ENCODE assay signal across 17 cellular contexts in genomic region chr12:108610336-108610815, GRCh38. TPM values are rescaled to one million over a fixed set of nuclear protein-coding genes. Genes with fewer than 3 reads are reported as not detected.
DNase-seq lines count a peak whose midpoint lies in the region; ATAC-seq, FAIRE-seq and TF ChIP-seq lines count a peak whose summit lies in the region.
"Had no signal": no experiment of that assay in that cellular context is flagged by ENCODE, and none has a peak within 500 bp of the region (broad histone marks: within the 10 kb centered on the region; RNA-seq: fewer than 3 reads in every experiment).

No MANE protein-coding gene starts in this region.

- WGBS in GM23248 (ENCODE audit: low coverage in 1 of 2, low lambda C conversion rate in 2 of 2, missing lambda C conversion rate in 2 of 2), 2 experiments, result 86 to 91% methylated on average over 8 of the region's 8 CpGs
- WGBS in H1 (ENCODE audit: extremely low coverage in 1 of 2, insufficient coverage in 1 of 2, insufficient read length in 1 of 2, insufficient replicate concordance in 2 of 2, low coverage in 1 of 2, low lambda C conversion rate in 2 of 2, missing lambda C conversion rate in 1 of 2), 2 experiments, result 91% methylated on average over 8 of the region's 8 CpGs; no CpG with 5 or more reads in 1 of the 2 experiments
- no CpG with 5 or more reads among the region's 8 CpGs for WGBS in neuronal stem cell (ENCODE audit: extremely low coverage in 2 of 2, insufficient read length in 2 of 2, insufficient replicate concordance in 1 of 2), 2 donors
- WGBS in heart left ventricle, 4 donors, result 86 to 92% (median 89%) methylated on average over 7 to 8 of the region's 8 CpGs

- H4K20me1 ChIP-seq in GM23248 (ENCODE audit: insufficient read depth), result no peaks in the 10 kb centered on the region
- no peaks in the 10 kb centered on the region for H4K20me1 ChIP-seq in H1 (replicated peaks in 1 of 2; ENCODE audit: control insufficient read depth in 1 of 2, insufficient read depth in 2 of 2, low read length in 2 of 2)

- no peak overlapping the region for H4K91ac ChIP-seq in H1 (replicated peaks; ENCODE audit: insufficient read length, low read length)
- H4K91ac ChIP-seq in neuronal stem cell (ENCODE audit: low read depth, low read length, poor library complexity), result no peak overlapping the region

- DNase-seq in GM23248 (no peak), H1 (ENCODE audit: low read depth in 1 of 2, low spot score in 2 of 2) (no peak), neuronal stem cell (ENCODE audit: low spot score) (no peak), uterus (no peak), H54 (ENCODE audit: insufficient read length, low spot score) (no peak), NCI-H1105 treated with DMSO at 0.1 percent for 48 hours (lab: John Stamatoyannopoulos, UW) (no peak), heart left ventricle (no peak)
- DNase-seq: DMS 273 treated with DMSO at 0.1 percent for 48 hours, DND-41, KG1, NCI-H1417, NCI-H187 treated with DMSO at 0.1 percent for 48 hours, NCI-H2227 treated with DMSO at 0.1 percent for 48 hours, NCI-H510A treated with DMSO at 0.1 percent for 48 hours, NCI-H82 had no signal

- H3K23me2 ChIP-seq in H1 (ENCODE audit: low read depth, low read length), result peaks cover 9% of the 10 kb centered on the region; the same call in 1 of the 2 replicates

- H2BK5ac ChIP-seq in H1 (ENCODE audit: low read depth, low read length) (no peak overlapping the region), neuronal stem cell (ENCODE audit: low read length) (no peak overlapping the region)

- H2AFZ ChIP-seq in GM23248 (no peak overlapping the region), H1 (ENCODE audit: low read length) (no peak overlapping the region), neuronal stem cell (ENCODE audit: low read length) (no peak overlapping the region)

- POLR2A ChIA-PET in H1 (lab: Charles Lee; ENCODE audit: partially characterized antibody), result interaction anchor here (1.1 to 2.0 kb wide), 4 partner anchors 10 to 81 kb away, joined by 3 to 6 read pairs (median 4); partner anchors contain the start of gene SART3

- no peak for ATAC-seq in heart left ventricle
- ATAC-seq: GM23338 had no signal

- TF ChIP-seq RAD21 in H1 (IDR thresholded peaks at IDR 0.05 in 1 of 2, conservative IDR thresholded peaks at IDR 0.05 in 1 of 2; ENCODE audit: low read depth in 2 of 2, low read length in 2 of 2), result no peak

- H2BK120ac ChIP-seq in H1 (replicated peaks; ENCODE audit: low read depth, low read length) (no peak overlapping the region), neuronal stem cell (ENCODE audit: low read depth, low read length) (no peak overlapping the region)

- H3K4ac ChIP-seq in H1 (replicated peaks; ENCODE audit: insufficient read length, low read depth, low read length), result no peak overlapping the region
- H3K4ac ChIP-seq in neuronal stem cell (ENCODE audit: low read length), result no peak overlapping the region

- H2BK15ac ChIP-seq in H1 (ENCODE audit: low read length) (no peak overlapping the region), neuronal stem cell (ENCODE audit: low read length) (no peak overlapping the region)

- CTCF ChIA-PET in H1 (lab: Charles Lee; ENCODE audit: partially characterized antibody), result interaction anchor here (0.6 to 22.5 kb wide), 10 partner anchors 8 to 193 kb away, joined by 3 to 523 read pairs (median 5); partner anchors contain the start of genes ISCU, SART3 and TMEM119

- no peak overlapping the region for H3K56ac ChIP-seq in H1 (replicated peaks; ENCODE audit: insufficient read length, low read depth, low read length)

- H4K8ac ChIP-seq in H1 (ENCODE audit: extremely low read depth, insufficient read depth, low read length) (no peak overlapping the region), neuronal stem cell (ENCODE audit: low read depth, low read length) (no peak overlapping the region)

- H2BK20ac ChIP-seq in H1 (ENCODE audit: low read length), result no peak overlapping the region

- H3K4me3 ChIP-seq in GM23248 (no peak overlapping the region), H1 (ENCODE audit: extremely low read depth in 1 of 4, insufficient read depth in 2 of 4, low read depth in 3 of 4, low read length in 4 of 4) (no peak overlapping the region), neuronal stem cell (ENCODE audit: low read length in 2 of 2) (no peak overlapping the region), uterus (no peak overlapping the region), heart left ventricle (no peak overlapping the region)
- H3K4me3 ChIP-seq: GM23338 had no signal

- H2AK5ac ChIP-seq in H1 (ENCODE audit: low read depth, low read length) (no peak overlapping the region), neuronal stem cell (ENCODE audit: low read depth, low read length) (peak overlapping the region; percentile 24)

- FAIRE-seq in H1 (lab: Jason Lieb, UNC), result no peak
- FAIRE-seq in H54 (lab: Jason Lieb, UNC), result no peak

- peaks cover 27% of the 10 kb centered on the region for H3F3A ChIP-seq in GM23248 (ENCODE audit: insufficient read depth)

- in situ Hi-C loops in GM23248 (cut with MboI), result no loop called here

- H4K5ac ChIP-seq in H1 (ENCODE audit: insufficient read length, low read depth, low read length), result no peak overlapping the region

- H3K4me2 ChIP-seq in GM23248 (ENCODE audit: unreplicated experiment), result peak overlapping the region; percentile 40
- no peak overlapping the region for H3K4me2 ChIP-seq in H1 (ENCODE audit: insufficient read depth in 1 of 2, low read depth in 2 of 2, low read length in 2 of 2)
- no peak overlapping the region for H3K4me2 ChIP-seq in neuronal stem cell (ENCODE audit: insufficient read depth, low read length, poor library complexity, severe bottlenecking)
- H3K4me2 ChIP-seq: GM23338 had no signal

- intact Hi-C loops in uterus (cut with DNase I; ENCODE audit: low total_unique reads) (no loop called here), heart left ventricle (cut with DNase I) (loop anchor here in 1 of 10 donors (5.0 kb wide), 1 partner anchor 38 kb away; no protein-coding TSS in a partner anchor)

- H3K79me1 ChIP-seq in H1 (ENCODE audit: low read depth, low read length) (no peaks in the 10 kb centered on the region), neuronal stem cell (ENCODE audit: low read depth, low read length) (no peaks in the 10 kb centered on the region)

- H3K23ac ChIP-seq in H1 (ENCODE audit: insufficient read length) (no peak overlapping the region), neuronal stem cell (ENCODE audit: low read depth, low read length, poor library complexity) (no peak overlapping the region)

- no peaks in the 10 kb centered on the region for H3K9me3 ChIP-seq in GM23248 (ENCODE audit: low read depth)
- no peaks in the 10 kb centered on the region for H3K9me3 ChIP-seq in H1 (ENCODE audit: insufficient read depth in 2 of 2, low read depth in 1 of 2, low read length in 1 of 2)
- H3K9me3 ChIP-seq in neuronal stem cell (replicated peaks in 1 of 2; ENCODE audit: control insufficient read depth in 2 of 2, insufficient read depth in 1 of 2, low read depth in 1 of 2, low read length in 2 of 2), result peaks cover 0 to 1% of the 10 kb centered on the region in 2 donors
- no peaks in the 10 kb centered on the region for H3K9me3 ChIP-seq in uterus
- peaks cover 0 to 1% (median 0%) of the 10 kb centered on the region in 12 donors for H3K9me3 ChIP-seq in heart left ventricle

- TF ChIP-seq POLR2A in H1 (IDR thresholded peaks at IDR 0.05; ENCODE audit: control extremely low read depth in 1 of 2, low read depth in 2 of 2, low read length in 2 of 2) (no peak), uterus (IDR thresholded peaks at IDR 0.05) (no peak), H54 (IDR thresholded peaks at IDR 0.05; ENCODE audit: low read depth, low read length) (no peak), heart left ventricle (IDR thresholded peaks at IDR 0.05) (no peak)

- no peak overlapping the region for H3K14ac ChIP-seq in H1 (ENCODE audit: insufficient read length)
- H3K14ac ChIP-seq in neuronal stem cell (ENCODE audit: low read length), result no peak overlapping the region

- H3K27me3 ChIP-seq in GM23248 (replicated peaks; ENCODE audit: insufficient read depth) (no peaks in the 10 kb centered on the region), H1 (replicated peaks in 1 of 4; ENCODE audit: control insufficient read depth in 3 of 4, extremely low read depth in 1 of 4, insufficient read depth in 3 of 4, low read length in 3 of 4) (no peaks in the 10 kb centered on the region), neuronal stem cell (ENCODE audit: control insufficient read depth in 3 of 3, insufficient read depth in 3 of 3, low read depth in 1 of 3, low read length in 3 of 3) (peaks cover 0 to 19% (median 0%) of the 10 kb centered on the region in 3 experiments), uterus (no peaks in the 10 kb centered on the region), heart left ventricle (no peaks in the 10 kb centered on the region)

- H3K27ac ChIP-seq in GM23248 (no peak overlapping the region), H1 (ENCODE audit: low read depth, low read length) (no peak overlapping the region), neuronal stem cell (replicated peaks; ENCODE audit: low read length) (no peak overlapping the region), uterus (peak overlapping the region; percentile 16 to 49), heart left ventricle (peak overlapping the region in 1 of 12 donors; percentile 32)

- H3K4me1 ChIP-seq in GM23248 (ENCODE audit: insufficient read depth) (peaks cover 28% of the 10 kb centered on the region), H1 (replicated peaks in 1 of 4; ENCODE audit: control insufficient read depth in 3 of 4, insufficient read depth in 4 of 4, low read length in 3 of 4) (peaks cover 0 to 14% (median 1%) of the 10 kb centered on the region in 4 experiments; a peak in 4 of 7 replicates), neuronal stem cell (ENCODE audit: control insufficient read depth in 2 of 2, insufficient read depth in 1 of 2, low read depth in 1 of 2, low read length in 2 of 2) (peaks cover 0 to 5% of the 10 kb centered on the region in 2 donors), uterus (peaks cover 0 to 4% of the 10 kb centered on the region in 2 donors), heart left ventricle (peaks cover 0 to 22% (median 11%) of the 10 kb centered on the region in 12 donors)

- H3K9me2 ChIP-seq in GM23248 (ENCODE audit: insufficient read depth), result no peaks in the 10 kb centered on the region

- TF ChIP-seq CTCF in H1 (IDR thresholded peaks at IDR 0.05; ENCODE audit: control extremely low read depth in 1 of 3, insufficient read depth in 1 of 3, low read depth in 1 of 3, low read length in 3 of 3), result no peak
- no peak for TF ChIP-seq CTCF in uterus (IDR thresholded peaks at IDR 0.05)
- TF ChIP-seq CTCF in heart left ventricle (IDR thresholded peaks at IDR 0.05), result no peak

- no peak for TF ChIP-seq EP300 in H1 (IDR thresholded peaks at IDR 0.05; ENCODE audit: borderline replicate concordance in 1 of 2, low read depth in 2 of 2, low read length in 2 of 2)

- H3K9ac ChIP-seq in GM23248 (peak overlapping the region; percentile 31; the same call in 1 of the 2 replicates), H1 (replicated peaks in 1 of 4; ENCODE audit: extremely low read depth in 1 of 4, low read depth in 3 of 4, low read length in 3 of 4) (no peak overlapping the region), neuronal stem cell (ENCODE audit: low read depth, low read length, poor library complexity) (no peak overlapping the region)

- H2BK12ac ChIP-seq in H1 (ENCODE audit: low read depth, low read length), result 0 out of 2 replicates have a peak overlapping the region, but pooled peaks have one; percentile 44
- no peak overlapping the region for H2BK12ac ChIP-seq in neuronal stem cell (ENCODE audit: low read length)

- no peaks in the 10 kb centered on the region for H3K36me3 ChIP-seq in GM23248 (ENCODE audit: low read depth)
- H3K36me3 ChIP-seq in H1 (ENCODE audit: control insufficient read depth in 2 of 4, insufficient read depth in 4 of 4, low read length in 3 of 4), result no peaks in the 10 kb centered on the region
- H3K36me3 ChIP-seq in neuronal stem cell (replicated peaks in 1 of 2; ENCODE audit: control insufficient read depth in 2 of 2, insufficient read depth in 2 of 2, low read length in 2 of 2), result no peaks in the 10 kb centered on the region
- H3K36me3 ChIP-seq in uterus, result no peaks in the 10 kb centered on the region
- H3K36me3 ChIP-seq in heart left ventricle, result no peaks in the 10 kb centered on the region

- H3K79me2 ChIP-seq in GM23248 (ENCODE audit: insufficient read depth) (no peaks in the 10 kb centered on the region), H1 (ENCODE audit: control insufficient read depth in 1 of 2, insufficient read depth in 2 of 2, low read length in 2 of 2) (no peaks in the 10 kb centered on the region)

- H3K18ac ChIP-seq in H1 (ENCODE audit: extremely low read depth, low read length) (no peak overlapping the region), neuronal stem cell (ENCODE audit: low read length) (no peak overlapping the region)

RNA-seq across cellular contexts. Expression of gene TMEM119, which starts 12.5 kb away (rescaled TPM):
- 58.6 and 93.2 TPM in 2 replicates for total RNA-seq in GM23248 (2014; rRNA removed; shearing (Covaris generic))
- 55.5 and 58.1 TPM in 2 replicates for polyA plus RNA-seq in GM23248 (2016; fragmentation: Nextera tagmentation; extraction: Ambion mirVana)
- total RNA-seq in H1 (2021; fragmentation: NEBNext Ultra II Directional; extraction: Animal tissue kit (Norgen Biotek cat#: 25700)), result 0.48 and 0.61 TPM in 2 replicates
- 0.35 TPM in 2 replicates for polyA plus RNA-seq in H1 (2011; rRNA removed)
- polyA plus RNA-seq in H1 (2011; cell fraction: cytosol; rRNA removed), result 0.41 TPM
- polyA plus RNA-seq in H1 (2011; cell fraction: nucleus; rRNA removed), result 0.27 TPM
- 0.16 to 0.42 TPM (median 0.24 TPM) in 4 replicates for polyA plus RNA-seq in H1 (2012, experiment 1 of 2)
- 0.26 TPM for polyA plus RNA-seq in H1 (2012, experiment 2 of 2)
- polyA plus RNA-seq in H1 (2013, experiment 1 of 2), result 0.55 TPM
- polyA plus RNA-seq in H1 (2013, experiment 2 of 2), result 0.68 TPM
- not detected in 2 replicates for polyA minus RNA-seq in H1 (2011; rRNA and poly(A)+ RNA removed)
- not detected for polyA minus RNA-seq in H1 (2011; cell fraction: cytosol; rRNA and poly(A)+ RNA removed)
- polyA minus RNA-seq in H1 (2011; cell fraction: nucleus; rRNA and poly(A)+ RNA removed), result not detected
- 0.68 TPM for polyA plus RNA-seq in neuronal stem cell (2013, experiment 1 of 2)
- 0.73 TPM for polyA plus RNA-seq in neuronal stem cell (2013, experiment 2 of 2)
- total RNA-seq in uterus, result 100 to 1,000 TPM in 1 of 4 donors, 10 to 100 TPM in 2, 1 to 10 TPM in 1; 9.1 to 102 (median 12.4) TPM
- total RNA-seq in heart left ventricle, result 10 to 100 TPM in 1 of 9 donors, 1 to 10 TPM in 7, under 1 TPM in 1; 0.19 to 11.0 (median 2.2) TPM
- polyA plus RNA-seq in heart left ventricle, result 1 to 10 TPM in 1 of 2 donors, under 1 TPM in 1; 0.80 to 3.0 TPM
- total RNA-seq: A673 had no signal

RNA-seq across cellular contexts. Expression of gene SELPLG, which starts 23.3 kb away (rescaled TPM):
- total RNA-seq in GM23248 (2014; rRNA removed; shearing (Covaris generic)), result 4.4 and 6.1 TPM in 2 replicates
- polyA plus RNA-seq in GM23248 (2016; fragmentation: Nextera tagmentation; extraction: Ambion mirVana) (6.2 and 6.7 TPM in 2 replicates), H1 (2011; rRNA removed) (0.18 and 0.19 TPM in 2 replicates), heart left ventricle (1 to 10 TPM; 1.0 to 4.5 TPM)
- total RNA-seq in H1 (2021; fragmentation: NEBNext Ultra II Directional; extraction: Animal tissue kit (Norgen Biotek cat#: 25700)), result 0.13 TPM in 1 of 2 replicates, not detected in the other
- polyA plus RNA-seq in H1 (2011; cell fraction: cytosol; rRNA removed), result 0.09 TPM
- polyA plus RNA-seq in H1 (2011; cell fraction: nucleus; rRNA removed), result 0.09 TPM
- polyA plus RNA-seq in H1 (2012, experiment 1 of 2), result 0.09 TPM in 1 of 4 replicates, not detected in the others
- not detected for polyA plus RNA-seq in H1 (2012, experiment 2 of 2)
- polyA plus RNA-seq in H1 (2013, experiment 1 of 2), result 0.08 TPM
- 0.06 TPM for polyA plus RNA-seq in H1 (2013, experiment 2 of 2)
- polyA minus RNA-seq in H1 (2011; rRNA and poly(A)+ RNA removed), result 0.10 TPM in 1 of 2 replicates, not detected in the other
- not detected for polyA minus RNA-seq in H1 (2011; cell fraction: cytosol; rRNA and poly(A)+ RNA removed)
- not detected for polyA minus RNA-seq in H1 (2011; cell fraction: nucleus; rRNA and poly(A)+ RNA removed)
- polyA plus RNA-seq in neuronal stem cell (2013, experiment 1 of 2), result 0.11 TPM
- polyA plus RNA-seq in neuronal stem cell (2013, experiment 2 of 2), result 0.15 TPM
- total RNA-seq in uterus (1 to 10 TPM; 1.5 to 6.5 (median 2.9) TPM), heart left ventricle (10 to 100 TPM in 2 of 9 donors, 1 to 10 TPM in 7; 1.1 to 26.7 (median 4.0) TPM)

RNA-seq across cellular contexts. Expression of gene ISCU, which starts 48.0 kb away (rescaled TPM):
- total RNA-seq in GM23248 (2014; rRNA removed; shearing (Covaris generic)), result 145 and 159 TPM in 2 replicates
- polyA plus RNA-seq in GM23248 (2016; fragmentation: Nextera tagmentation; extraction: Ambion mirVana) (237 and 240 TPM in 2 replicates), H1 (2011; rRNA removed) (54.5 and 72.1 TPM in 2 replicates), heart left ventricle (100 to 1,000 TPM; 203 to 335 TPM)
- 78.1 and 82.3 TPM in 2 replicates for total RNA-seq in H1 (2021; fragmentation: NEBNext Ultra II Directional; extraction: Animal tissue kit (Norgen Biotek cat#: 25700))
- 78.1 TPM for polyA plus RNA-seq in H1 (2011; cell fraction: cytosol; rRNA removed)
- polyA plus RNA-seq in H1 (2011; cell fraction: nucleus; rRNA removed), result 62.2 TPM
- polyA plus RNA-seq in H1 (2012, experiment 1 of 2), result 90.4 to 92.7 TPM (median 91.1 TPM) in 4 replicates
- polyA plus RNA-seq in H1 (2012, experiment 2 of 2), result 48.9 TPM
- polyA plus RNA-seq in H1 (2013, experiment 1 of 2), result 70.5 TPM
- polyA plus RNA-seq in H1 (2013, experiment 2 of 2), result 70.7 TPM
- polyA minus RNA-seq in H1 (2011; rRNA and poly(A)+ RNA removed), result 43.8 and 59.1 TPM in 2 replicates
- polyA minus RNA-seq in H1 (2011; cell fraction: cytosol; rRNA and poly(A)+ RNA removed), result 19.7 TPM
- polyA minus RNA-seq in H1 (2011; cell fraction: nucleus; rRNA and poly(A)+ RNA removed), result 42.0 TPM
- polyA plus RNA-seq in neuronal stem cell (2013, experiment 1 of 2), result 94.0 TPM
- polyA plus RNA-seq in neuronal stem cell (2013, experiment 2 of 2), result 89.8 TPM
- total RNA-seq in uterus (100 to 1,000 TPM in 3 of 4 donors, 10 to 100 TPM in 1; 81.3 to 226 (median 161) TPM), heart left ventricle (100 to 1,000 TPM; 289 to 632 (median 497) TPM)

RNA-seq across cellular contexts. Expression of gene SART3, which starts 49.4 kb away (rescaled TPM):
- total RNA-seq in GM23248 (2014; rRNA removed; shearing (Covaris generic)), result 29.7 and 34.0 TPM in 2 replicates
- polyA plus RNA-seq in GM23248 (2016; fragmentation: Nextera tagmentation; extraction: Ambion mirVana) (20.5 and 20.8 TPM in 2 replicates), H1 (2011; rRNA removed) (16.0 and 21.4 TPM in 2 replicates), heart left ventricle (10 to 100 TPM; 13.3 to 20.3 TPM)
- 89.6 and 103 TPM in 2 replicates for total RNA-seq in H1 (2021; fragmentation: NEBNext Ultra II Directional; extraction: Animal tissue kit (Norgen Biotek cat#: 25700))
- 38.1 TPM for polyA plus RNA-seq in H1 (2011; cell fraction: cytosol; rRNA removed)
- polyA plus RNA-seq in H1 (2011; cell fraction: nucleus; rRNA removed), result 57.9 TPM
- 66.9 to 81.1 TPM (median 74.1 TPM) in 4 replicates for polyA plus RNA-seq in H1 (2012, experiment 1 of 2)
- 10.3 TPM for polyA plus RNA-seq in H1 (2012, experiment 2 of 2)
- polyA plus RNA-seq in H1 (2013, experiment 1 of 2), result 46.8 TPM
- 41.7 TPM for polyA plus RNA-seq in H1 (2013, experiment 2 of 2)
- 53.9 and 54.8 TPM in 2 replicates for polyA minus RNA-seq in H1 (2011; rRNA and poly(A)+ RNA removed)
- polyA minus RNA-seq in H1 (2011; cell fraction: cytosol; rRNA and poly(A)+ RNA removed), result 43.7 TPM
- polyA minus RNA-seq in H1 (2011; cell fraction: nucleus; rRNA and poly(A)+ RNA removed), result 142 TPM
- 39.6 TPM for polyA plus RNA-seq in neuronal stem cell (2013, experiment 1 of 2)
- 37.7 TPM for polyA plus RNA-seq in neuronal stem cell (2013, experiment 2 of 2)
- total RNA-seq in uterus (10 to 100 TPM; 16.2 to 86.1 (median 55.7) TPM), heart left ventricle (10 to 100 TPM; 19.5 to 33.2 (median 27.4) TPM)

Comparison
In these comparisons a context has a peak if more than half of its experiments do, and no peak if none do; other contexts are left out.
1. H3K27ac ChIP-seq: peak in uterus (2 of 2); none in GM23248 (single experiment), H1 (single experiment) and neuronal stem cell (single experiment).